9 cellular contexts compared by ENCODE assay signal in genomic region chrX:129654652-129655546, GRCh38. TPM values are rescaled to one million over a fixed set of nuclear protein-coding genes. Genes with fewer than 3 reads are reported as not detected.
DNase-seq lines count a peak whose midpoint lies in the region; FAIRE-seq and TF ChIP-seq lines count a peak whose summit lies in the region.
"Had no signal": no experiment of that assay in that cellular context is flagged by ENCODE, and none has a peak within 500 bp of the region (broad histone marks: within the 10 kb centered on the region; RNA-seq: fewer than 3 reads in every experiment).

APLN (minus strand) TSS chrX:129654956; CDS start chrX:129654630, 326 bp downstream.

- no peak within 1 kb of the TSS for H3K27ac ChIP-seq in OCI-LY3 (ENCODE audit: low read length)
- H3K27ac ChIP-seq in keratinocyte (ENCODE audit: control insufficient read depth, insufficient read depth, low read length) = no peak within 1 kb of the TSS
- no peak within 1 kb of the TSS for H3K27ac ChIP-seq in spleen
- H3K27ac ChIP-seq: epithelial cell of prostate had no signal

- no peak within 1 kb of the TSS for H3K27ac Mint-ChIP-seq in HFFc6

- intact Hi-C loops in spleen (cut with DNase I; ENCODE audit: low total_unique reads) = no loop called here

- H3K9ac ChIP-seq in OCI-LY3 (ENCODE audit: low read length) (peak within 1 kb of the TSS; percentile 16; the same call in 1 of the 2 replicates), keratinocyte (ENCODE audit: control insufficient read depth, extremely low read depth, insufficient read depth, low read length) (peak within 1 kb of the TSS; percentile 28)

- TF ChIP-seq POLR2A in spleen (IDR thresholded peaks at IDR 0.05) = no peak

- no peaks in the 10 kb centered on the region for H3K9me3 Mint-ChIP-seq in HFFc6

- H2AFZ ChIP-seq in OCI-LY3 (ENCODE audit: low read depth, low read length) = peak within 1 kb of the TSS; percentile 46; the same call in 1 of the 2 replicates
- H2AFZ ChIP-seq in keratinocyte (ENCODE audit: control insufficient read depth, low read length) = peak within 1 kb of the TSS; percentile 37

- H3K4me1 ChIP-seq in OCI-LY3 (ENCODE audit: low read length) (peaks cover 6% of the 10 kb centered on the region; the same call in 1 of the 2 replicates), keratinocyte (ENCODE audit: control insufficient read depth, extremely low read depth, insufficient read depth, low read length) (peaks cover 4% of the 10 kb centered on the region), spleen (peaks cover 0 to 26% (median 15%) of the 10 kb centered on the region in 6 donors)

- H3K4me3 Mint-ChIP-seq in HFFc6 = peak within 1 kb of the TSS; percentile 68

- H3K4me2 ChIP-seq in OCI-LY3 (ENCODE audit: low read length) (peak within 1 kb of the TSS; percentile 93), keratinocyte (ENCODE audit: control insufficient read depth, extremely low read depth, insufficient read depth, low read depth, low read length) (peak within 1 kb of the TSS; percentile 70)

- TF ChIP-seq CTCF in HFFc6 (IDR thresholded peaks at IDR 0.05) (no peak), OCI-LY3 (IDR thresholded peaks at IDR 0.05; ENCODE audit: low read depth, low read length) (no peak), bronchial epithelial cell (IDR thresholded peaks at IDR 0.05; ENCODE audit: insufficient read depth, low read length, severe bottlenecking) (no peak), keratinocyte (optimal IDR thresholded peaks at IDR 0.05 in 1 of 3, IDR thresholded peaks at IDR 0.05 in 1 of 3, conservative IDR thresholded peaks at IDR 0.05 in 1 of 3; ENCODE audit: extremely low read depth in 1 of 3, insufficient read depth in 2 of 3, low read length in 3 of 3) (no peak), spleen (IDR thresholded peaks at IDR 0.05 in 8 of 11, conservative IDR thresholded peaks at IDR 0.05 in 3 of 11) (no peak)

- H3K79me2 ChIP-seq in OCI-LY3 (ENCODE audit: low read length) = no peaks in the 10 kb centered on the region
- H3K79me2 ChIP-seq in keratinocyte (ENCODE audit: control insufficient read depth, insufficient read depth, low read length) = no peaks in the 10 kb centered on the region

- dilution Hi-C loops in keratinocyte (cut with MboI; ENCODE audit: extremely low pct_ligation_motif_present, low sequenced_read_pairs) = no loop called here

- H3K36me3 ChIP-seq in OCI-LY3 (replicated peaks; ENCODE audit: low read depth, low read length) = no peaks in the 10 kb centered on the region
- H3K36me3 ChIP-seq in bronchial epithelial cell (ENCODE audit: control insufficient read depth, insufficient read depth, low read length) = no peaks in the 10 kb centered on the region
- no peaks in the 10 kb centered on the region for H3K36me3 ChIP-seq in keratinocyte (ENCODE audit: control insufficient read depth in 2 of 2, extremely low read depth in 1 of 2, insufficient read depth in 2 of 2, low read length in 2 of 2)
- no peaks in the 10 kb centered on the region for H3K36me3 ChIP-seq in spleen

- H3K9me3 ChIP-seq in OCI-LY3 (ENCODE audit: insufficient read depth, low read length) (no peaks in the 10 kb centered on the region), keratinocyte (ENCODE audit: control insufficient read depth, low read depth, low read length) (no peaks in the 10 kb centered on the region), spleen (no peaks in the 10 kb centered on the region)

- no peaks in the 10 kb centered on the region for H3K36me3 Mint-ChIP-seq in HFFc6 (ENCODE audit: low read depth)

- WGBS in spleen, 5 donors = 0 to 46% (median 20%) methylated on average over 14 to 66 of the region's 67 CpGs; no CpG with 5 or more reads in 1 of the 5 donors

- H3K4me3 ChIP-seq in OCI-LY3 (ENCODE audit: low read length) (peak within 1 kb of the TSS; percentile 80), bronchial epithelial cell (ENCODE audit: low read depth, low read length) (peak within 1 kb of the TSS; percentile 29), keratinocyte (ENCODE audit: control insufficient read depth in 2 of 3, extremely low read depth in 1 of 3, insufficient read depth in 2 of 3, low read depth in 1 of 3, low read length in 3 of 3) (peak within 1 kb of the TSS; percentile 23 to 51 (median 27)), spleen (peak within 1 kb of the TSS in 7 of 8 donors; percentile 32 to 70 (median 42))

- FAIRE-seq in bronchial epithelial cell (lab: Jason Lieb, UNC) = no peak
- no peak for FAIRE-seq in keratinocyte (lab: Jason Lieb, UNC)

- no peaks in the 10 kb centered on the region; the same call in 1 of the 2 replicates for H3K4me1 Mint-ChIP-seq in HFFc6 (ENCODE audit: low read depth)

- peaks cover 5% of the 10 kb centered on the region for H3K27me3 Mint-ChIP-seq in HFFc6 (ENCODE audit: insufficient read depth)

- no peaks in the 10 kb centered on the region for H4K20me1 ChIP-seq in OCI-LY3 (ENCODE audit: insufficient read depth, low read length)
- no peaks in the 10 kb centered on the region for H4K20me1 ChIP-seq in keratinocyte (ENCODE audit: control insufficient read depth, extremely low read depth, insufficient read depth, low read length)

- peak; percentile 53 to 85 (median 78) for DNase-seq in NCI-H1417 (lab: John Stamatoyannopoulos, UW)
- DNase-seq in NCI-H1417 treated with DMSO at 0.1 percent for 48 hours (lab: John Stamatoyannopoulos, UW) = no peak
- no peak for DNase-seq in HFFc6
- DNase-seq in bronchial epithelial cell (ENCODE audit: low read depth) = no peak
- DNase-seq in keratinocyte (ENCODE audit: low read depth, low spot score) = no peak
- DNase-seq in spleen = no peak
- DNase-seq in NCI-H1694 treated with DMSO at 0.1 percent for 48 hours (lab: John Stamatoyannopoulos, UW) = no peak

- H3K27me3 ChIP-seq in OCI-LY3 (ENCODE audit: low read depth, low read length) (peaks cover 12% of the 10 kb centered on the region), bronchial epithelial cell (ENCODE audit: control insufficient read depth, insufficient read depth, low read length) (no peaks in the 10 kb centered on the region), keratinocyte (ENCODE audit: control insufficient read depth, extremely low read depth, insufficient read depth, low read length) (peaks cover 15% of the 10 kb centered on the region), spleen (replicated peaks in 1 of 7) (peaks cover 0 to 38% (median 16%) of the 10 kb centered on the region in 7 donors)

- no peaks in the 10 kb centered on the region for H3K9me1 ChIP-seq in keratinocyte (ENCODE audit: control insufficient read depth, extremely low read depth, insufficient read depth, low read length)

RNA-seq across cellular contexts. Expression of gene APLN, which starts in this region (rescaled TPM):
- under 1 TPM in 5 of 6 experiments, not detected in 1; 0.09 to 0.37 (median 0.27) TPM for total RNA-seq in HFFc6 (2021; fragmentation: NEBNext Ultra II Directional; extraction: Animal tissue kit (Norgen Biotek cat#: 25700))
- total RNA-seq in bronchial epithelial cell (under 0.01 and 0.13 TPM in 2 replicates), spleen (1 to 10 TPM in 1 of 7 donors, under 1 TPM in 4, not detected in 2; 0.09 to 2.0 (median 0.39) TPM)
- polyA plus RNA-seq in keratinocyte (0.71 to 4.1 TPM (median 1.8 TPM) in 3 replicates), spleen (under 1 TPM; 0.18 to 0.33 (median 0.19) TPM)
- polyA plus RNA-seq in keratinocyte (2011; ENCODE audit: low read depth) = not detected
- 0.62 and 0.69 TPM in 2 replicates for polyA plus RNA-seq in keratinocyte (2011; cell fraction: cytosol; rRNA removed)
- polyA plus RNA-seq in keratinocyte (2011; cell fraction: nucleus; rRNA removed) = 0.51 and 0.60 TPM in 2 replicates
- polyA plus RNA-seq in keratinocyte (2012; ENCODE audit: low replicate concordance) = 0.24 and 3.8 TPM in 2 replicates
- polyA minus RNA-seq in keratinocyte = 1.0 to 5.1 TPM (median 1.2 TPM) in 3 replicates
- polyA minus RNA-seq in keratinocyte (2011; cell fraction: cytosol; rRNA and poly(A)+ RNA removed) = not detected
- 0.23 and 0.42 TPM in 2 replicates for polyA minus RNA-seq in keratinocyte (2011; cell fraction: nucleus; rRNA and poly(A)+ RNA removed)

Comparison
In these comparisons a context has a peak if more than half of its experiments do, and no peak if none do; other contexts are left out.
1. DNase-seq: peak in NCI-H1417 (3 of 3); none in NCI-H1417 treated with DMSO at 0.1 percent for 48 hours (single experiment), HFFc6 (single experiment), bronchial epithelial cell (single experiment), keratinocyte (single experiment), spleen (single experiment) and NCI-H1694 treated with DMSO at 0.1 percent for 48 hours (single experiment).
2. H3K4me3 ChIP-seq: peak in every context shown above with its lines; median percentile 80 in OCI-LY3; 42 in spleen; 29 in bronchial epithelial cell; 27 in keratinocyte.